ENCODE assay signal across 24 cellular contexts in the genomic region with DNA sequence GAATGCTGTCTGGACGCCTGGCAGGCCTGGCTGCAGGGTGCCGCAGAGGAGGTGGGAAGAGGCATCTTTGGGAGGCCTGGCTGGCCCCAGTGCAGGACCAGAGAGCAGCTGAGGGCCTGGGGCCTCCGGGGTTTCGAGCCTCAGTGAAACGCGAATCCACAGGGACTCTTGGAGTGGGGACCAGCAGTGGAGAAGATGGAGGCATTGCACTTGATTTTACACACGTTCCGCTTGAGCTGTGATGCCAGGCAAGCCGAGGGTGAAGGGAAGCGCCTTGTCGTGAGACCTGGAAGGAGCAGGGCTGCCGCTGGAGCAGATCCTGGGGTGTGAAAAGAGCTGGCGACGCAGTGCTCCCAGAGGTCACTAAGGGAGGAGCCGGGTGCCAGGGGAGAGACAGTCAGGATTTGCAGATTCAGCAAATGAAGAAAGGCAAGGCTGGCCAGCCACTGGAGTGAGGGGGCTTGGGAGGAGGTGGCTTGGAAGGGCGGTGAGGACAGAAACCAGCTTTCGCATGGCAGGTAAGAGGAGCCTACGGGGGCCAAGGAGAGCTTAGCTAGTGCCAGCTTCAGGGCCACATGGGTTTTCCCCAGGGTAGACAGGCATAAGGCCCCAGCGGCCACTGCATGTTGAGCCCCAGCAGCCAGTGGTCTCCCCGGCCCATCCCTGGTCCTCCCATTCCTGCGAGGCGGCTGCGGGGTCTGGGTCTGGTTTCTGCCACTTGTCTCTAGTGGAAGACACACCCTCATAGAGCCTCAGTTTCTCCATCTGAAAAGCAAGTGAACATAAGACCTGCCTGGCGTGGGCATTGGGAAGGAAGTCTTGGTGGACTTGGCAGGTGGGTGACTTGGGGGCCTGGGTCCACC.
A peak's percentile ranks its signal among the peaks of the same experiment; 100 is the strongest.
DNase-seq lines count a peak whose midpoint lies in the region; ATAC-seq and TF ChIP-seq lines count a peak whose summit lies in the region.
"Had no signal": no experiment of that assay in that cellular context is flagged by ENCODE, and none has a peak within 500 bp of the region (broad histone marks: within the 10 kb centered on the region; RNA-seq: fewer than 3 reads in every experiment).

No MANE protein-coding gene starts in this region.

- intact Hi-C loops in activated CD4-positive, alpha-beta T cell treated with anti-CD3 and anti-CD28 coated beads, Interleukin-2, amount 10 ng/mL, durations not matched to agents 24 days and 14 days (cut with micrococcal nuclease), result no loop called here
- intact Hi-C loops in activated CD4-positive, alpha-beta T cell treated with anti-CD3 and anti-CD28 coated beads for 36 hours (cut with DNase I, micrococcal nuclease), result no loop called here
- intact Hi-C loops in posterior vena cava (cut with DNase I), result no loop called here

- no peak for TF ChIP-seq CTCF in H9 (conservative IDR thresholded peaks at IDR 0.05)

- CTCF ChIA-PET in activated CD4-positive, alpha-beta T cell treated with anti-CD3 and anti-CD28 coated beads for 36 hours (lab: Charles Lee), result interaction anchor here (1.4 kb wide), 1 partner anchor 42 kb away, joined by 4 read pairs; no protein-coding TSS in a partner anchor

- no peak overlapping the region for H2BK5ac ChIP-seq in H9 (ENCODE audit: insufficient read length, low read length)

- H3K23me2 ChIP-seq in H9 (ENCODE audit: insufficient read length, low read depth, low read length, poor library complexity, severe bottlenecking), result no peaks in the 10 kb centered on the region

- no peak overlapping the region for H3K4ac ChIP-seq in H9 (ENCODE audit: low read depth, low read length)

- H3K14ac ChIP-seq in H9 (ENCODE audit: insufficient read depth, low read length), result no peak overlapping the region; the same call in 1 of the 2 replicates

- no peaks in the 10 kb centered on the region for H3K9me3 ChIP-seq in H9 (ENCODE audit: control insufficient read depth, low read depth, low read length)
- H3K9me3 ChIP-seq: gastrocnemius medialis, prostate gland, vagina had no signal

- no peak overlapping the region for H2BK15ac ChIP-seq in H9 (ENCODE audit: low read depth, low read length)

- H2BK120ac ChIP-seq in H9 (ENCODE audit: low read depth, low read length, poor library complexity, severe bottlenecking), result no peak overlapping the region

- peak overlapping the region; percentile 37 for H3K27ac Mint-ChIP-seq in activated CD4-positive, alpha-beta T cell treated with anti-CD3 and anti-CD28 coated beads, Interleukin-2, amount 10 ng/mL, durations not matched to agents 24 days and 14 days
- H3K27ac Mint-ChIP-seq in activated CD4-positive, alpha-beta T cell treated with anti-CD3 and anti-CD28 coated beads for 36 hours, result no peak overlapping the region
- H3K27ac Mint-ChIP-seq in H9, result peak overlapping the region in 2 of 3 experiments; percentile 34 to 59; a peak in 4 of 7 replicates
- peak overlapping the region; percentile 52 for H3K27ac Mint-ChIP-seq in central memory CD8-positive, alpha-beta T cell (ENCODE audit: low read depth)

- no peak overlapping the region for H3K18ac ChIP-seq in H9 (ENCODE audit: insufficient read length, low read depth, low read length)

- H3K79me2 ChIP-seq in H9 (ENCODE audit: insufficient read depth, low read length), result no peaks in the 10 kb centered on the region

- no peak overlapping the region for H2AFZ ChIP-seq in H9 (ENCODE audit: low read length)

- peaks cover 6% of the 10 kb centered on the region for H3K9me3 Mint-ChIP-seq in activated CD4-positive, alpha-beta T cell treated with anti-CD3 and anti-CD28 coated beads, Interleukin-2, amount 10 ng/mL, durations not matched to agents 24 days and 14 days
- H3K9me3 Mint-ChIP-seq in activated CD4-positive, alpha-beta T cell treated with anti-CD3 and anti-CD28 coated beads for 36 hours (ENCODE audit: low read depth), result peaks cover 2% of the 10 kb centered on the region
- H3K9me3 Mint-ChIP-seq in H9, result no peaks in the 10 kb centered on the region
- H3K9me3 Mint-ChIP-seq in central memory CD8-positive, alpha-beta T cell, result no peaks in the 10 kb centered on the region
- H3K9me3 Mint-ChIP-seq: naive thymus-derived CD8-positive, alpha-beta T cell had no signal

- no peak overlapping the region for H3T11ph ChIP-seq in H9 (ENCODE audit: low read length)

- POLR2A ChIA-PET in activated CD4-positive, alpha-beta T cell treated with anti-CD3 and anti-CD28 coated beads for 36 hours (lab: Charles Lee), result no interaction called here

- no peak overlapping the region for H3K9ac ChIP-seq in H9 (ENCODE audit: extremely low read depth, insufficient read length, low read length)

- no peak overlapping the region for H4K8ac ChIP-seq in H9 (replicated peaks; ENCODE audit: insufficient read length, low read depth, low read length)

- H3K4me1 ChIP-seq in H9 (ENCODE audit: insufficient read depth, low read length), result no peaks in the 10 kb centered on the region
- H3K4me1 ChIP-seq: prostate gland, vagina had no signal

- WGBS in H9 (ENCODE audit: extremely low coverage, insufficient read length, low lambda C conversion rate), result no CpG with 5 or more reads among the region's 24 CpGs

- H3K27me3 ChIP-seq in H9 (ENCODE audit: insufficient read depth, low read length), result no peaks in the 10 kb centered on the region
- H3K27me3 ChIP-seq: cardiac muscle cell, gastrocnemius medialis, vagina had no signal

- H3K23ac ChIP-seq in H9 (ENCODE audit: insufficient read length, low read depth, low read length), result no peak overlapping the region

- no peak overlapping the region for H3K4me2 ChIP-seq in H9 (ENCODE audit: insufficient read depth, insufficient read length, low read length)

- H3K56ac ChIP-seq in H9 (ENCODE audit: insufficient read length, low read depth, low read length), result no peak overlapping the region

- H3K27me3 Mint-ChIP-seq in activated CD4-positive, alpha-beta T cell treated with anti-CD3 and anti-CD28 coated beads, Interleukin-2, amount 10 ng/mL, durations not matched to agents 24 days and 14 days, result no peaks in the 10 kb centered on the region
- H3K27me3 Mint-ChIP-seq in activated CD4-positive, alpha-beta T cell treated with anti-CD3 and anti-CD28 coated beads for 36 hours, result no peaks in the 10 kb centered on the region
- H3K27me3 Mint-ChIP-seq in H9 (ENCODE audit: low read depth), result no peaks in the 10 kb centered on the region
- H3K27me3 Mint-ChIP-seq in central memory CD8-positive, alpha-beta T cell, result no peaks in the 10 kb centered on the region
- H3K27me3 Mint-ChIP-seq: naive thymus-derived CD8-positive, alpha-beta T cell had no signal

- no peak overlapping the region for H2BK20ac ChIP-seq in H9 (ENCODE audit: low read depth, low read length, poor library complexity, severe bottlenecking)

- H4K5ac ChIP-seq in H9 (ENCODE audit: insufficient read length, low read depth, low read length), result no peak overlapping the region

- no peaks in the 10 kb centered on the region for H4K20me1 ChIP-seq in H9 (ENCODE audit: control insufficient read depth, insufficient read depth, insufficient read length)

- H3K27ac ChIP-seq in H9 (ENCODE audit: insufficient read length, low read depth, low read length), result no peak overlapping the region
- H3K27ac ChIP-seq: C4-2B, cardiac muscle cell, gastrocnemius medialis, prostate gland, skin epidermis, vagina had no signal

- no peak for DNase-seq in activated CD4-positive, alpha-beta T cell treated with anti-CD3 and anti-CD28 coated beads, Interleukin-2, amount 10 ng/mL, durations not matched to agents 24 days and 14 days
- DNase-seq in activated CD4-positive, alpha-beta T cell treated with anti-CD3 and anti-CD28 coated beads for 36 hours, result no peak
- no peak for DNase-seq in H9
- DNase-seq in central memory CD8-positive, alpha-beta T cell (ENCODE audit: low spot score in 2 of 2), result no peak
- peak; percentile 73 for DNase-seq in posterior vena cava (ENCODE audit: low spot score)
- no peak for DNase-seq in central memory CD4-positive, alpha-beta T cell
- DNase-seq: ACHN; activated CD4-positive, alpha-beta T cell treated with anti-CD3 and anti-CD28 coated beads, Interleukin-2, amount 50 U/mL, for 1 hour; activated T-cell treated with anti-CD3 and anti-CD28 coated beads for 4 hours; erythroblast; kidney glomerular epithelial cell; mesendoderm; NCI-H1092 treated with DMSO at 0.1 percent for 48 hours; NCI-H510A treated with DMSO at 0.1 percent for 48 hours; stimulated activated CD4-positive, alpha-beta T cell treated with anti-CD3 and anti-CD28 coated beads, Interleukin-4, amount 100 ng/mL, for 24 hours had no signal

- no peak overlapping the region for H2AK5ac ChIP-seq in H9 (ENCODE audit: insufficient read length, low read length)

- H3K4me1 Mint-ChIP-seq in activated CD4-positive, alpha-beta T cell treated with anti-CD3 and anti-CD28 coated beads, Interleukin-2, amount 10 ng/mL, durations not matched to agents 24 days and 14 days, result peaks cover 77% of the 10 kb centered on the region
- H3K4me1 Mint-ChIP-seq in activated CD4-positive, alpha-beta T cell treated with anti-CD3 and anti-CD28 coated beads for 36 hours, result peaks cover 62% of the 10 kb centered on the region
- H3K4me1 Mint-ChIP-seq in H9, result peaks cover 16 to 23% of the 10 kb centered on the region in 2 experiments
- peaks cover 43% of the 10 kb centered on the region for H3K4me1 Mint-ChIP-seq in central memory CD8-positive, alpha-beta T cell

- H3K36me3 Mint-ChIP-seq in activated CD4-positive, alpha-beta T cell treated with anti-CD3 and anti-CD28 coated beads, Interleukin-2, amount 10 ng/mL, durations not matched to agents 24 days and 14 days (ENCODE audit: low read depth), result peaks cover 55% of the 10 kb centered on the region
- peaks cover 34% of the 10 kb centered on the region for H3K36me3 Mint-ChIP-seq in activated CD4-positive, alpha-beta T cell treated with anti-CD3 and anti-CD28 coated beads for 36 hours (ENCODE audit: low read depth)
- no peaks in the 10 kb centered on the region for H3K36me3 Mint-ChIP-seq in H9 (ENCODE audit: insufficient read depth in 1 of 3, low read depth in 3 of 3)
- peaks cover 7% of the 10 kb centered on the region for H3K36me3 Mint-ChIP-seq in central memory CD8-positive, alpha-beta T cell (ENCODE audit: insufficient read depth)

- no peak overlapping the region for H3K4me3 Mint-ChIP-seq in activated CD4-positive, alpha-beta T cell treated with anti-CD3 and anti-CD28 coated beads, Interleukin-2, amount 10 ng/mL, durations not matched to agents 24 days and 14 days
- no peak overlapping the region for H3K4me3 Mint-ChIP-seq in activated CD4-positive, alpha-beta T cell treated with anti-CD3 and anti-CD28 coated beads for 36 hours
- H3K4me3 Mint-ChIP-seq in H9, result no peak overlapping the region
- H3K4me3 Mint-ChIP-seq in central memory CD8-positive, alpha-beta T cell, result no peak overlapping the region
- H3K4me3 Mint-ChIP-seq: naive thymus-derived CD8-positive, alpha-beta T cell had no signal

- H4K91ac ChIP-seq in H9 (ENCODE audit: insufficient read length, low read depth, low read length), result no peak overlapping the region

- no peak for ATAC-seq in activated CD4-positive, alpha-beta T cell treated with anti-CD3 and anti-CD28 coated beads for 36 hours
- ATAC-seq in central memory CD8-positive, alpha-beta T cell (replicated peaks; ENCODE audit: extremely low read depth, poor library complexity, severe bottlenecking), result no peak
- ATAC-seq in GM18907 (IDR thresholded peaks at IDR 0.05; ENCODE audit: unreplicated experiment) (no peak), GM19395 (IDR thresholded peaks at IDR 0.05; ENCODE audit: unreplicated experiment) (no peak)
- ATAC-seq: gastrocnemius medialis; naive thymus-derived CD8-positive, alpha-beta T cell had no signal

- no peak overlapping the region for H2BK12ac ChIP-seq in H9 (ENCODE audit: insufficient read length, low read depth, low read length)

- no peaks in the 10 kb centered on the region for H3K79me1 ChIP-seq in H9 (ENCODE audit: insufficient read depth, low read depth, low read length, poor library complexity, severe bottlenecking)
